In genomic region chrX:25925956-25926355, GRCh38 we compare ENCODE assay signal across 28 cellular contexts.
"Had no signal": no experiment of that assay in that cellular context is flagged by ENCODE, and none has a peak within 500 bp of the region (broad histone marks: within the 10 kb centered on the region; RNA-seq: fewer than 3 reads in every experiment).

No MANE protein-coding gene starts in this region.

- FAIRE-seq: islet of Langerhans, kidney had no signal

- H3K27ac Mint-ChIP-seq: mesothelial cell of epicardium; naive B cell; natural killer cell treated with Interleukin-12 subunit alpha and Interleukin-12 subunit beta and Interleukin-15 and Interleukin-18, amount 100 ng/mL, for 72 hours; stimulated activated naive B cell treated with anti-CD40 and anti-IgM and Interleukin-4, amounts not matched to agents 10 μg/mL and 1 μg/mL and 100 μg/mL, for 72 hours had no signal

- H3K36me3 Mint-ChIP-seq: mesothelial cell of epicardium; naive B cell; natural killer cell treated with Interleukin-12 subunit alpha and Interleukin-12 subunit beta and Interleukin-15 and Interleukin-18, amount 100 ng/mL, for 72 hours; stimulated activated naive B cell treated with anti-CD40 and anti-IgM and Interleukin-4, amounts not matched to agents 10 μg/mL and 1 μg/mL and 100 μg/mL, for 72 hours had no signal

- H3K36me3 ChIP-seq: left lung, lower lobe of right lung, ovary, prostate gland, stomach, thyroid gland, transverse colon, upper lobe of left lung, vagina had no signal

- H3K27me3 ChIP-seq: left lung, ovary, stomach, testis, thyroid gland, transverse colon, upper lobe of left lung, vagina had no signal

- H3K4me1 Mint-ChIP-seq: naive B cell; stimulated activated naive B cell treated with anti-CD40 and anti-IgM and Interleukin-4, amounts not matched to agents 10 μg/mL and 1 μg/mL and 100 μg/mL, for 72 hours had no signal

- ATAC-seq: left colon; left lung; lower lobe of right lung; natural killer cell treated with Interleukin-12 subunit alpha and Interleukin-12 subunit beta and Interleukin-15 and Interleukin-18, amount 100 ng/mL, for 72 hours; right cardiac atrium; sciatic nerve; stimulated activated naive B cell treated with anti-CD40 and anti-IgM and Interleukin-4, amounts not matched to agents 10 μg/mL and 1 μg/mL and 100 μg/mL, for 72 hours; stimulated activated naive CD8-positive, alpha-beta T cell treated with anti-CD3 and anti-CD28 coated beads, Interleukin-15, Interleukin-2, amounts not matched to agents 100 U/mL and 50 U/mL, for 24 hours had no signal

- H3K9me3 ChIP-seq: left lung, lower lobe of right lung, ovary, prostate gland, stomach, testis, thyroid gland, transverse colon, upper lobe of left lung, vagina had no signal

- H3K4me3 Mint-ChIP-seq: mesothelial cell of epicardium; naive B cell; natural killer cell treated with Interleukin-12 subunit alpha and Interleukin-12 subunit beta and Interleukin-15 and Interleukin-18, amount 100 ng/mL, for 72 hours; stimulated activated naive B cell treated with anti-CD40 and anti-IgM and Interleukin-4, amounts not matched to agents 10 μg/mL and 1 μg/mL and 100 μg/mL, for 72 hours had no signal

- DNase-seq: kidney; left colon; left lung; lower lobe of right lung; mammary epithelial cell; mesendoderm; naive B cell; ovary; retina; right cardiac atrium; stimulated activated CD4-positive, alpha-beta T cell treated with anti-CD3 and anti-CD28 coated beads, Interleukin-12 subunit alpha, Interleukin-12 subunit beta, amount 100 ng/mL, for 4 hours; stimulated activated CD4-positive, alpha-beta T cell treated with anti-CD3 and anti-CD28 coated beads, Interleukin-15, amount 100 ng/mL, for 24 hours; stimulated activated CD4-positive, alpha-beta T cell treated with anti-CD3 and anti-CD28 coated beads, Interleukin-2, amount 100 ng/mL, for 24 hours; stimulated activated CD4-positive, alpha-beta T cell treated with anti-CD3 and anti-CD28 coated beads, Interleukin-4, amount 100 ng/mL, for 1 hour; stimulated activated naive B cell treated with anti-CD40 and anti-IgM and Interleukin-4, amounts not matched to agents 10 μg/mL and 1 μg/mL and 100 μg/mL, for 72 hours; stimulated activated naive CD8-positive, alpha-beta T cell treated with anti-CD3 and anti-CD28 coated beads, Interleukin-15, Interleukin-2, amounts not matched to agents 100 U/mL and 50 U/mL, for 24 hours; stomach; testis; thyroid gland; transverse colon; upper lobe of left lung had no signal

- H3K4me3 ChIP-seq: left lung, lower lobe of right lung, ovary, prostate gland, skin epidermis, stomach, testis, thyroid gland, transverse colon, upper lobe of left lung, vagina had no signal

- H3K27ac ChIP-seq: left lung, lower lobe of right lung, ovary, prostate gland, skin epidermis, stomach, testis, thyroid gland, transverse colon, upper lobe of left lung, vagina had no signal

- H3K4me1 ChIP-seq: left lung, lower lobe of right lung, prostate gland, stomach, testis, thyroid gland, transverse colon, upper lobe of left lung, vagina had no signal

- H3K27me3 Mint-ChIP-seq: naive B cell; natural killer cell treated with Interleukin-12 subunit alpha and Interleukin-12 subunit beta and Interleukin-15 and Interleukin-18, amount 100 ng/mL, for 72 hours; stimulated activated naive B cell treated with anti-CD40 and anti-IgM and Interleukin-4, amounts not matched to agents 10 μg/mL and 1 μg/mL and 100 μg/mL, for 72 hours had no signal
